ENCODE assay signal across 10 cellular contexts in genomic region chr10:13219685-13220670, GRCh38. TPM values are rescaled to one million over a fixed set of nuclear protein-coding genes. Genes with fewer than 3 reads are reported as not detected.
DNase-seq lines count a peak whose midpoint lies in the region; ATAC-seq and TF ChIP-seq lines count a peak whose summit lies in the region.
"Had no signal": no experiment of that assay in that cellular context is flagged by ENCODE, and none has a peak within 500 bp of the region (broad histone marks: within the 10 kb centered on the region; RNA-seq: fewer than 3 reads in every experiment).

No MANE protein-coding gene starts in this region.

- H3K36me3 ChIP-seq in skeletal muscle satellite cell (ENCODE audit: insufficient read depth, low read length) = no peaks in the 10 kb centered on the region
- no peaks in the 10 kb centered on the region for H3K36me3 ChIP-seq in upper lobe of left lung

- no peak overlapping the region for H3K9ac ChIP-seq in skeletal muscle satellite cell (ENCODE audit: low read depth, low read length)

- peaks cover 3% of the 10 kb centered on the region for H3K9me3 Mint-ChIP-seq in chondrocyte (ENCODE audit: low read depth)

- H3K36me3 Mint-ChIP-seq in chondrocyte (ENCODE audit: low read depth) = no peaks in the 10 kb centered on the region

- H3K4me3 ChIP-seq in LNCaP clone FGC (ENCODE audit: low read depth, low read length) (no peak overlapping the region), skeletal muscle satellite cell (ENCODE audit: low read length) (peak overlapping the region; percentile 51), upper lobe of left lung (no peak overlapping the region)

- H3K9me3 ChIP-seq in skeletal muscle satellite cell (replicated peaks; ENCODE audit: low read length) (no peaks in the 10 kb centered on the region), upper lobe of left lung (no peaks in the 10 kb centered on the region)

- peaks cover 8% of the 10 kb centered on the region for H3K4me1 Mint-ChIP-seq in chondrocyte (ENCODE audit: low read depth)
- H3K4me1 Mint-ChIP-seq: B cell had no signal

- 71 to 73% methylated on average over 12 of the region's 12 CpGs for WGBS in upper lobe of left lung, 2 donors

- H3K27me3 ChIP-seq in skeletal muscle satellite cell (ENCODE audit: control insufficient read depth, insufficient read depth, low read length) (no peaks in the 10 kb centered on the region), upper lobe of left lung (no peaks in the 10 kb centered on the region)

- TF ChIP-seq CTCF in LNCaP clone FGC (IDR thresholded peaks at IDR 0.05; ENCODE audit: control insufficient read depth, extremely low read depth, insufficient read depth) (peak; percentile 47), chondrocyte (IDR thresholded peaks at IDR 0.05) (peak; percentile 38), upper lobe of left lung (IDR thresholded peaks at IDR 0.05) (peak in 1 of 6 experiments; percentile 9)

- H3K4me1 ChIP-seq in skeletal muscle satellite cell (ENCODE audit: control insufficient read depth, insufficient read depth, low read length) = peaks cover 10% of the 10 kb centered on the region
- no peaks in the 10 kb centered on the region for H3K4me1 ChIP-seq in upper lobe of left lung

- TF ChIP-seq POLR2A in upper lobe of left lung (IDR thresholded peaks at IDR 0.05) = no peak

- H3K4me3 Mint-ChIP-seq in chondrocyte (ENCODE audit: unreplicated experiment) = no peak overlapping the region
- H3K4me3 Mint-ChIP-seq: B cell had no signal

- ATAC-seq in upper lobe of left lung (ENCODE audit: low FRiP score in 2 of 2) = no peak

- DNase-seq in NCI-H526 (lab: John Stamatoyannopoulos, UW) (peak; percentile 15 to 39), NCI-H526 treated with DMSO at 0.1 percent for 48 hours (lab: John Stamatoyannopoulos, UW) (no peak), LNCaP clone FGC (ENCODE audit: low read depth) (peak; percentile 26), chondrocyte (ENCODE audit: low spot score) (no peak), upper lobe of left lung (no peak), NCI-H345 (lab: John Stamatoyannopoulos, UW) (no peak), COR-L47 (lab: John Stamatoyannopoulos, UW) (no peak)

- TF ChIP-seq EP300 in upper lobe of left lung (IDR thresholded peaks at IDR 0.05) = no peak

- no peak overlapping the region for H3K27ac Mint-ChIP-seq in chondrocyte (ENCODE audit: unreplicated experiment)
- H3K27ac Mint-ChIP-seq: B cell had no signal

- H3K27ac ChIP-seq in upper lobe of left lung = no peak overlapping the region

- no peaks in the 10 kb centered on the region for H3K27me3 Mint-ChIP-seq in chondrocyte (ENCODE audit: low read depth)
- H3K27me3 Mint-ChIP-seq: B cell had no signal

- H3K4me2 ChIP-seq in skeletal muscle satellite cell (ENCODE audit: low read length) = peak overlapping the region; percentile 72

RNA-seq across cellular contexts. Expression of gene UCMA, which starts 14.2 kb away (rescaled TPM):
- total RNA-seq in chondrocyte = not detected in 3 replicates
- not detected in 2 replicates for total RNA-seq in skeletal muscle satellite cell (2012; rRNA removed)
- total RNA-seq in upper lobe of left lung = not detected
- total RNA-seq: B cell, subcutaneous adipose tissue had no signal

RNA-seq across cellular contexts. Expression of gene MCM10, which starts 58.6 kb away (rescaled TPM):
- total RNA-seq in chondrocyte = 2.2 to 13.9 TPM (median 3.7 TPM) in 3 replicates
- total RNA-seq in skeletal muscle satellite cell (2012; rRNA removed) = 10.1 and 11.6 TPM in 2 replicates
- total RNA-seq in upper lobe of left lung = 10 to 100 TPM in 1 of 6 donors, 1 to 10 TPM in 1, under 1 TPM in 3, not detected in 1; 0.49 to 18.6 (median 0.61) TPM

Comparison
In these comparisons a context has a peak if more than half of its experiments do, and no peak if none do; other contexts are left out.
1. DNase-seq: peak in NCI-H526 (2 of 2) and LNCaP clone FGC (single experiment); none in NCI-H526 treated with DMSO at 0.1 percent for 48 hours (single experiment), chondrocyte (single experiment), upper lobe of left lung (0 of 2), NCI-H345 (single experiment) and COR-L47 (single experiment).